8 cellular contexts compared by ENCODE assay signal in the genomic region with DNA sequence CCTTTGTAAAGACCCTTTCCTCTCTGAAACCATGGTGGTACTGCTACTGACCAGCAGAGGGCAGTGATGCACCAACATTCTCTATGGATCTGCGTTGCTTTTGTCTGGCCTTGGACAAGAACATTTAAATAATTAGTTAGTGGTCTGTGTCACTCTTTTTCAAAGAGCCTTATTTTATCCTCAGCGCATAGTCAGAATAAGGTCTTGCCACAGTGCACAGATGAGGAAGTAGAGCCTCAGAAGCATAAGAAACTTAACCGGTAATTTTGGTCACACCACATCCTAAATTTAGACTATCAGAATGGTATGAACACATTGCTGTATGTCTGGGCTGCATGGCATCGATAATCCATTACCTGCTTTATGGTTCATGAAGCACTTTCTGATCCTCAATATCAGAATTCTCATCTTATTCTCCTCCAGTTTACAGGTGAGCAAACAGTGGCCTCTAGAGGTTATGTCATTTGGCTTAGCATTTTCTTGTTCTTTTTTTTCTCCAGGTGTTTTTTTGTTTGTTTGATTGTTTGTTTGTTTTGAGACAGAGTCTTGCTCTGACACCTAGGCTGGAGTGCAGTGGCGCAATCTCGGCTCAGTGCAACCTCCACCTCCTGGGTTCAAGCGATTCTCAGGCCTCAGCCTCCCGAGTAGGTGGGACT. TPM values are rescaled to one million over a fixed set of nuclear protein-coding genes. Genes with fewer than 3 reads are reported as not detected.
DNase-seq lines count a peak whose midpoint lies in the region; ATAC-seq lines count a peak whose summit lies in the region.

No MANE protein-coding gene starts in this region.

- H3K36me3 Mint-ChIP-seq in activated CD4-positive, alpha-beta T cell treated with anti-CD3 and anti-CD28 coated beads, Interleukin-2, amount 10 ng/mL, durations not matched to agents 24 days and 14 days (ENCODE audit: low read depth), result no peaks in the 10 kb centered on the region

- peak overlapping the region; percentile 0 for H3K4me3 Mint-ChIP-seq in activated CD4-positive, alpha-beta T cell treated with anti-CD3 and anti-CD28 coated beads, Interleukin-2, amount 10 ng/mL, durations not matched to agents 24 days and 14 days

- H3K27me3 Mint-ChIP-seq in activated CD4-positive, alpha-beta T cell treated with anti-CD3 and anti-CD28 coated beads, Interleukin-2, amount 10 ng/mL, durations not matched to agents 24 days and 14 days, result no peaks in the 10 kb centered on the region

- peak; percentile 72 for ATAC-seq in GM19324 (IDR thresholded peaks at IDR 0.05; ENCODE audit: low FRiP score, unreplicated experiment)
- peak; percentile 95 for ATAC-seq in HG03378 (IDR thresholded peaks at IDR 0.05; ENCODE audit: unreplicated experiment)

- DNase-seq in CD1c-positive myeloid dendritic cell (ENCODE audit: extremely low spot score) (peak; percentile 81), NCI-H748 (lab: John Stamatoyannopoulos, UW; ENCODE audit: unreplicated experiment) (peak; percentile 77), dermis microvascular lymphatic vessel endothelial cell (ENCODE audit: low read depth in 2 of 2) (peak; percentile 69 to 77), lung microvascular endothelial cell (ENCODE audit: low read depth in 2 of 2) (peak; percentile 84 to 88)
- DNase-seq in activated CD4-positive, alpha-beta T cell treated with anti-CD3 and anti-CD28 coated beads, Interleukin-2, amount 10 ng/mL, durations not matched to agents 24 days and 14 days, result peak; percentile 89
- peak; percentile 19 to 39 for DNase-seq in stimulated activated CD8-positive, alpha-beta memory T cell treated with anti-CD3 and anti-CD28 coated beads, Interleukin-15, amount 100 ng/mL, for 48 hours (ENCODE audit: low read depth in 2 of 2)

- H3K9me3 Mint-ChIP-seq in activated CD4-positive, alpha-beta T cell treated with anti-CD3 and anti-CD28 coated beads, Interleukin-2, amount 10 ng/mL, durations not matched to agents 24 days and 14 days, result no peaks in the 10 kb centered on the region

- H3K27ac Mint-ChIP-seq in activated CD4-positive, alpha-beta T cell treated with anti-CD3 and anti-CD28 coated beads, Interleukin-2, amount 10 ng/mL, durations not matched to agents 24 days and 14 days, result peak overlapping the region; percentile 36

- peaks cover 12% of the 10 kb centered on the region for H3K4me1 Mint-ChIP-seq in activated CD4-positive, alpha-beta T cell treated with anti-CD3 and anti-CD28 coated beads, Interleukin-2, amount 10 ng/mL, durations not matched to agents 24 days and 14 days

- intact Hi-C loops in activated CD4-positive, alpha-beta T cell treated with anti-CD3 and anti-CD28 coated beads, Interleukin-2, amount 10 ng/mL, durations not matched to agents 24 days and 14 days (cut with micrococcal nuclease), result loop anchor here (1.0 to 2.0 kb wide), 4 partner anchors 52 to 331 kb away; a partner anchor contains a TSS

RNA-seq across cellular contexts. Expression of a gene that starts 23.7 kb away (rescaled TPM):
- 1.5 and 1.6 TPM in 2 replicates for total RNA-seq in activated CD4-positive, alpha-beta T cell treated with anti-CD3 and anti-CD28 coated beads, Interleukin-2, amount 10 ng/mL, durations not matched to agents 24 days and 14 days
- 4.3 and 5.3 TPM in 2 replicates for total RNA-seq in dermis microvascular lymphatic vessel endothelial cell
- 5.2 and 7.5 TPM in 2 replicates for total RNA-seq in lung microvascular endothelial cell

RNA-seq across cellular contexts. Expression of a gene that starts 52.1 kb away (rescaled TPM):
- total RNA-seq in activated CD4-positive, alpha-beta T cell treated with anti-CD3 and anti-CD28 coated beads, Interleukin-2, amount 10 ng/mL, durations not matched to agents 24 days and 14 days, result 21.3 and 25.1 TPM in 2 replicates
- total RNA-seq in dermis microvascular lymphatic vessel endothelial cell (11.9 and 15.4 TPM in 2 replicates), lung microvascular endothelial cell (11.8 and 14.7 TPM in 2 replicates)

Comparison
In these comparisons a context has a peak if more than half of its experiments do, and no peak if none do; other contexts are left out.
1. Peak in every context shown above with its lines: DNase-seq and ATAC-seq.
2. DNase-seq: peak in every context shown above with its lines; median percentile 89 in activated CD4-positive, alpha-beta T cell treated with anti-CD3 and anti-CD28 coated beads, Interleukin-2, amount 10 ng/mL, durations not matched to agents 24 days and 14 days; 86 in lung microvascular endothelial cell; 81 in CD1c-positive myeloid dendritic cell; 77 in NCI-H748; 73 in dermis microvascular lymphatic vessel endothelial cell; 29 in stimulated activated CD8-positive, alpha-beta memory T cell treated with anti-CD3 and anti-CD28 coated beads, Interleukin-15, amount 100 ng/mL, for 48 hours.